13 cellular contexts compared by ENCODE assay signal in the genomic region with DNA sequence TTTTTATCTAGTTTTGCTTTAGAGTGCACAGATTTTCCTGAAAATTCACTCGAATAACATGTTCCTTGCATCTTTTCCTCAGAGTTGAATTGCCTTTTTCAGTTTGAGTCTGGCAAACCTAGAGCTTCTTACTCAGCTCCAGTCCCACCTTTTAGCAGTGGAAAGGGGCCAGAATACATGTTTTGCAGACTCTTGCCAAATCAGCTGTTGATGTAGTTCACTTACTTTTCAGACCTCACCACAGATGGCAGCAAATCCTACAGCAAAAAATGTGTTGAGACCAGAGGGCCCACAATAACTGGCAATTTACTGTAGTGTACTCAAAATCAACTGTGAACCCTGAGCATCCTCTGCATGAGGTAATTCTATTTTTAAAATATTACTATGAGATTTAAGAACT.
A peak's percentile ranks its signal among the peaks of the same experiment; 100 is the strongest.
DNase-seq lines count a peak whose midpoint lies in the region; ATAC-seq and TF ChIP-seq lines count a peak whose summit lies in the region.
"Had no signal": no experiment of that assay in that cellular context is flagged by ENCODE, and none has a peak within 500 bp of the region (broad histone marks: within the 10 kb centered on the region; RNA-seq: fewer than 3 reads in every experiment).

No MANE protein-coding gene starts in this region.

- peak; percentile 44; the same call in 1 of the 2 replicates for TF ChIP-seq RAD21 in Ishikawa (IDR thresholded peaks at IDR 0.05; ENCODE audit: low read depth)

- DNase-seq in BE2C (no peak), RPMI7951 (ENCODE audit: low read depth) (peak; percentile 39), fibroblast of villous mesenchyme (ENCODE audit: low read depth) (peak; percentile 12), cerebellar nuclear complex (lab: John Stamatoyannopoulos, UW) (no peak), posterior vena cava (ENCODE audit: low spot score) (no peak)
- DNase-seq: activated CD4-positive, alpha-beta T cell treated with anti-CD3 and anti-CD28 coated beads, Interleukin-2, amount 10 ng/mL, durations not matched to agents 7 days and 5 days; activated effector memory CD4-positive, alpha-beta T cell treated with Interleukin-2 at 50 U/mL for 16 hours; left colon; NCI-H510A had no signal

- no peaks in the 10 kb centered on the region for H3K4me1 ChIP-seq in BE2C

- no peak for ATAC-seq in GM21515 (IDR thresholded peaks at IDR 0.05; ENCODE audit: unreplicated experiment)
- no peak for ATAC-seq in GM21381 (IDR thresholded peaks at IDR 0.05; ENCODE audit: unreplicated experiment)
- ATAC-seq: left colon had no signal

- H3K36me3 ChIP-seq in BE2C, result no peaks in the 10 kb centered on the region
- H3K36me3 ChIP-seq: neutrophil had no signal

- TF ChIP-seq CTCF in BE2C (IDR thresholded peaks at IDR 0.05; ENCODE audit: low read depth, low read length) (peak; percentile 43), fibroblast of villous mesenchyme (IDR thresholded peaks at IDR 0.05; ENCODE audit: insufficient read depth, low read depth, low read length) (peak; percentile 17)

- intact Hi-C loops in posterior vena cava (cut with DNase I), result no loop called here

- H3K9me3 ChIP-seq in BE2C, result no peaks in the 10 kb centered on the region
- H3K9me3 ChIP-seq: neutrophil had no signal

- H3K4me3 ChIP-seq in BE2C (ENCODE audit: low read depth, low read length), result no peak overlapping the region
- H3K4me3 ChIP-seq in fibroblast of villous mesenchyme (ENCODE audit: low read depth, low read length), result no peak overlapping the region

- no peak for TF ChIP-seq EP300 in Ishikawa (IDR thresholded peaks at IDR 0.05; ENCODE audit: borderline replicate concordance)

- H3K27me3 ChIP-seq in BE2C, result no peaks in the 10 kb centered on the region
- H3K27me3 ChIP-seq: neutrophil had no signal

TF ChIP-seq in Ishikawa, 13 proteins besides CTCF, POLR2A, EP300 and RAD21:
- TF ChIP-seq YY1 (IDR thresholded peaks at IDR 0.05; ENCODE audit: low read depth), result no peak
- TF ChIP-seq, protein P1, sequence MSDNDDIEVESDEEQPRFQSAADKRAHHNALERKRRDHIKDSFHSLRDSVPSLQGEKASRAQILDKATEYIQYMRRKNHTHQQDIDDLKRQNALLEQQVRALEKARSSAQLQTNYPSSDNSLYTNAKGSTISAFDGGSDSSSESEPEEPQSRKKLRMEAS (IDR thresholded peaks at IDR 0.05), result no peak
- TF ChIP-seq TAF1 (IDR thresholded peaks at IDR 0.05; ENCODE audit: low read depth), result no peak
- TF ChIP-seq NFIC (IDR thresholded peaks at IDR 0.05), result no peak
- TF ChIP-seq CREB1 (IDR thresholded peaks at IDR 0.05; ENCODE audit: low read depth), result no peak
- no peak for TF ChIP-seq ZBTB7A (IDR thresholded peaks at IDR 0.05; ENCODE audit: low read depth)
- no peak for TF ChIP-seq EGR1 (IDR thresholded peaks at IDR 0.05)
- no peak for TF ChIP-seq CEBPB (IDR thresholded peaks at IDR 0.05)
- TF ChIP-seq, protein P2, sequence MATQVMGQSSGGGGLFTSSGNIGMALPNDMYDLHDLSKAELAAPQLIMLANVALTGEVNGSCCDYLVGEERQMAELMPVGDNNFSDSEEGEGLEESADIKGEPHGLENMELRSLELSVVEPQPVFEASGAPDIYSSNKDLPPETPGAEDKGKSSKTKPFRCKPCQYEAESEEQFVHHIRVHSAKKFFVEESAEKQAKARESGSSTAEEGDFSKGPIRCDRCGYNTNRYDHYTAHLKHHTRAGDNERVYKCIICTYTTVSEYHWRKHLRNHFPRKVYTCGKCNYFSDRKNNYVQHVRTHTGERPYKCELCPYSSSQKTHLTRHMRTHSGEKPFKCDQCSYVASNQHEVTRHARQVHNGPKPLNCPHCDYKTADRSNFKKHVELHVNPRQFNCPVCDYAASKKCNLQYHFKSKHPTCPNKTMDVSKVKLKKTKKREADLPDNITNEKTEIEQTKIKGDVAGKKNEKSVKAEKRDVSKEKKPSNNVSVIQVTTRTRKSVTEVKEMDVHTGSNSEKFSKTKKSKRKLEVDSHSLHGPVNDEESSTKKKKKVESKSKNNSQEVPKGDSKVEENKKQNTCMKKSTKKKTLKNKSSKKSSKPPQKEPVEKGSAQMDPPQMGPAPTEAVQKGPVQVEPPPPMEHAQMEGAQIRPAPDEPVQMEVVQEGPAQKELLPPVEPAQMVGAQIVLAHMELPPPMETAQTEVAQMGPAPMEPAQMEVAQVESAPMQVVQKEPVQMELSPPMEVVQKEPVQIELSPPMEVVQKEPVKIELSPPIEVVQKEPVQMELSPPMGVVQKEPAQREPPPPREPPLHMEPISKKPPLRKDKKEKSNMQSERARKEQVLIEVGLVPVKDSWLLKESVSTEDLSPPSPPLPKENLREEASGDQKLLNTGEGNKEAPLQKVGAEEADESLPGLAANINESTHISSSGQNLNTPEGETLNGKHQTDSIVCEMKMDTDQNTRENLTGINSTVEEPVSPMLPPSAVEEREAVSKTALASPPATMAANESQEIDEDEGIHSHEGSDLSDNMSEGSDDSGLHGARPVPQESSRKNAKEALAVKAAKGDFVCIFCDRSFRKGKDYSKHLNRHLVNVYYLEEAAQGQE (IDR thresholded peaks at IDR 0.05; ENCODE audit: low read depth), result no peak
- TF ChIP-seq FOXM1 (IDR thresholded peaks at IDR 0.05; ENCODE audit: borderline replicate concordance, low read depth), result no peak
- TF ChIP-seq TEAD4 (IDR thresholded peaks at IDR 0.05), result no peak
- TF ChIP-seq, protein P3, sequence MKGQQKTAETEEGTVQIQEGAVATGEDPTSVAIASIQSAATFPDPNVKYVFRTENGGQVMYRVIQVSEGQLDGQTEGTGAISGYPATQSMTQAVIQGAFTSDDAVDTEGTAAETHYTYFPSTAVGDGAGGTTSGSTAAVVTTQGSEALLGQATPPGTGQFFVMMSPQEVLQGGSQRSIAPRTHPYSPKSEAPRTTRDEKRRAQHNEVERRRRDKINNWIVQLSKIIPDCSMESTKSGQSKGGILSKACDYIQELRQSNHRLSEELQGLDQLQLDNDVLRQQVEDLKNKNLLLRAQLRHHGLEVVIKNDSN (IDR thresholded peaks at IDR 0.05), result no peak
- no peak for TF ChIP-seq TCF12 (IDR thresholded peaks at IDR 0.05; ENCODE audit: low read depth)

Comparison
In these comparisons a context has a peak if more than half of its experiments do, and no peak if none do; other contexts are left out.
1. DNase-seq: peak in RPMI7951 (single experiment) and fibroblast of villous mesenchyme (single experiment); none in BE2C (single experiment), cerebellar nuclear complex (0 of 2) and posterior vena cava (single experiment).